1 cellular context compared by ENCODE assay signal in genomic region chr1:202938287-202938925, GRCh38.
TF ChIP-seq lines count a peak whose summit lies in the region.

No MANE protein-coding gene starts in this region.

TF ChIP-seq in K562, 482 proteins besides CTCF, POLR2A, EP300 and RAD21 (continued from another document and continues in another):
- no peak for TF ChIP-seq E2F8 (IDR thresholded peaks at IDR 0.05; ENCODE audit: low read depth, partially characterized antibody)
- TF ChIP-seq NFYB (IDR thresholded peaks at IDR 0.05; ENCODE audit: extremely low read depth, insufficient read length), result no peak
- peak; percentile 27 to 53; a peak in 1 of 4 replicates for TF ChIP-seq FOXK2 (conservative IDR thresholded peaks at IDR 0.05 in 1 of 2, IDR thresholded peaks at IDR 0.05 in 1 of 2; ENCODE audit: low read depth in 2 of 2)
- TF ChIP-seq DNMT1 (IDR thresholded peaks at IDR 0.05), result no peak; the same call in 1 of the 2 replicates
- no peak for TF ChIP-seq ZNF316 (IDR thresholded peaks at IDR 0.05)
- peak; percentile 90 for TF ChIP-seq SMARCE1 (IDR thresholded peaks at IDR 0.05)
- no peak for TF ChIP-seq KLF13 (tag; IDR thresholded peaks at IDR 0.05; ENCODE audit: borderline replicate concordance, low read depth)
- TF ChIP-seq ZNF354B (CRISPR knock-in tag; IDR thresholded peaks at IDR 0.05), result no peak
- TF ChIP-seq SIX5 (IDR thresholded peaks at IDR 0.05; ENCODE audit: borderline replicate concordance in 1 of 2, insufficient read depth in 1 of 2, low read depth in 1 of 2, low read length in 2 of 2), result no peak
- no peak for TF ChIP-seq RERE (CRISPR knock-in tag; IDR thresholded peaks at IDR 0.05; ENCODE audit: borderline replicate concordance)
- no peak; the same call in 1 of the 2 replicates for TF ChIP-seq ATF3 (IDR thresholded peaks at IDR 0.05)
- 0 out of 2 replicates have a peak, but pooled peaks have one; percentile 32 for TF ChIP-seq ATF3 (CRISPR knock-in tag; conservative IDR thresholded peaks at IDR 0.05)
- TF ChIP-seq GATAD2A (IDR thresholded peaks at IDR 0.05), result no peak
- TF ChIP-seq JUND (IDR thresholded peaks at IDR 0.05; ENCODE audit: borderline replicate concordance, low read depth, low read length), result peak; percentile 71
- TF ChIP-seq JUND (tag; IDR thresholded peaks at IDR 0.05; ENCODE audit: borderline replicate concordance, low read depth, low read length), result peak; percentile 66; the same call in 2 of the 3 replicates
- no peak for TF ChIP-seq PHF8 (IDR thresholded peaks at IDR 0.05; ENCODE audit: borderline replicate concordance, low read length)
- peak in 1 of 2 experiments; percentile 81; a peak in 2 of 4 replicates for TF ChIP-seq ZNF318 (IDR thresholded peaks at IDR 0.05; ENCODE audit: borderline replicate concordance in 1 of 2, low read depth in 1 of 2)
- no peak for TF ChIP-seq ZBTB40 (IDR thresholded peaks at IDR 0.05)
- TF ChIP-seq ZBTB40 (CRISPR knock-in tag; IDR thresholded peaks at IDR 0.05), result no peak
- no peak for TF ChIP-seq ZNF395 (CRISPR knock-in tag; IDR thresholded peaks at IDR 0.05)
- no peak for TF ChIP-seq CEBPG (CRISPR knock-in tag; IDR thresholded peaks at IDR 0.05)
- TF ChIP-seq CEBPG (tag; conservative IDR thresholded peaks at IDR 0.05 in 1 of 2, IDR thresholded peaks at IDR 0.05 in 1 of 2), result no peak
